25 cellular contexts compared by ENCODE assay signal in the genomic region with DNA sequence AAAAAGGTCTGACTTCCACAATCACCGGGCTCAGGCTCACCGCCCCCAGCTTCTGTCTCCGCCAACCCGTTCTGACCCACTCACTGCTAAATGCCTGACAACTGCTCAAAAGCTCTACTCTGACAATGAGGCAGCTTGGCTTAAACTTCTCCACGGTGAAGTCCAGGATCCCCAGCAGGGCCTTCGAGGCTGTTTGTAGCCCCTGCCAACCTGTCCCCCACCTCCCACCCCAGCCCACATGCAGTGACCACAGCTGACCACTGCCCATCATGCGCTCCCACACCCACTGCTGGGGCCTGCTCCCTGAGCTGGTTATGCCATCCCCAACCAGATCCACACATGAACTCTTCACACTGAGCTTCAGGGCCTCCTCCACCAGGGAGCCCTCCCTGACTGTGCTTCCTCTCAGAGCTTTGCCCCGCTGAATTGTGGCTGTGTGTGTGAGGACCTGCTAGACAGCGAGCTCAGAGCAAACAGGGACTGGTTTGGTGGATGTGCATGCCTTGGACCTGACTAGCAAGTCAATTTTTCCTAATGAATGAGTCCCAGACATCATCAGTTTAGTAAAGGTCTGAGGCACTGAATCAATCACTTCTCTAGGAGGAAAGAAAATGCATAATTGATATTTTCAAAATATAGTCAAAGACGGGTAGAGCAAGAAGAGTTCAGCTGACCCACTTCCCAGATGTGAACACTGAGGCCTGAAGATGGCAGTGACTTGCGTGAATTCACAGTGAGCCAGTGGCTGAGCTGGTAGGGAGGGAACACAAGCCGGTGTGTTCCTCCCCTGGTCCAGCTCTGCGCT. TPM values are rescaled to one million over a fixed set of nuclear protein-coding genes. Genes with fewer than 3 reads are reported as not detected.
DNase-seq lines count a peak whose midpoint lies in the region; ATAC-seq and TF ChIP-seq lines count a peak whose summit lies in the region.
"Had no signal": no experiment of that assay in that cellular context is flagged by ENCODE, and none has a peak within 500 bp of the region (broad histone marks: within the 10 kb centered on the region; RNA-seq: fewer than 3 reads in every experiment).

No MANE protein-coding gene starts in this region.

- no peak for TF ChIP-seq CTCF in HEK293 (tag by site-specific recombination; IDR thresholded peaks at IDR 0.05)
- TF ChIP-seq CTCF in glutamatergic neuron (IDR thresholded peaks at IDR 0.05; ENCODE audit: partially characterized antibody, unreplicated experiment), result no peak
- no peak for TF ChIP-seq CTCF in smooth muscle cell (IDR thresholded peaks at IDR 0.05; ENCODE audit: borderline replicate concordance, insufficient read depth, poor library complexity, severe bottlenecking)

- H3K36me3 Mint-ChIP-seq in glutamatergic neuron (ENCODE audit: unreplicated experiment), result no peaks in the 10 kb centered on the region
- H3K36me3 Mint-ChIP-seq: T-cell had no signal

- no peaks in the 10 kb centered on the region for H3K36me3 ChIP-seq in BLaER1 treated with 17β-estradiol and CSF1 and Interleukin-3, amounts not matched to agents 10 nM and 100 nM
- H3K36me3 ChIP-seq in HEK293 (ENCODE audit: control insufficient read depth in 2 of 2, insufficient read depth in 1 of 2, low read length in 2 of 2) (no peaks in the 10 kb centered on the region), smooth muscle cell (ENCODE audit: low read depth) (no peaks in the 10 kb centered on the region)
- H3K36me3 ChIP-seq: SJSA1 had no signal

- H3K9ac ChIP-seq in BLaER1 treated with 17β-estradiol and CSF1 and Interleukin-3, amounts not matched to agents 10 nM and 100 nM, result peak overlapping the region in 2 of 11 experiments; percentile 51 to 64; a peak in 3 of 22 replicates
- H3K9ac ChIP-seq in smooth muscle cell (ENCODE audit: low read depth), result no peak overlapping the region
- H3K9ac ChIP-seq: parathyroid adenoma had no signal

- no peak overlapping the region for H3K4me3 ChIP-seq in BLaER1 treated with 17β-estradiol and CSF1 and Interleukin-3, amounts not matched to agents 10 nM and 100 nM
- H3K4me3 ChIP-seq in HEK293 (ENCODE audit: low read depth, low read length) (no peak overlapping the region), smooth muscle cell (no peak overlapping the region)
- H3K4me3 ChIP-seq: SJSA1, upper lobe of left lung had no signal

- peaks cover 0 to 7% (median 0%) of the 10 kb centered on the region in 11 experiments; a peak in 4 of 22 replicates for H4K20me1 ChIP-seq in BLaER1 treated with 17β-estradiol and CSF1 and Interleukin-3, amounts not matched to agents 10 nM and 100 nM
- peaks cover 99% of the 10 kb centered on the region for H4K20me1 ChIP-seq in smooth muscle cell (ENCODE audit: low read depth)

- CTCF ChIA-PET in HEK293 (lab: Yijun Ruan, JAX), result interaction anchor here (0.5 kb wide), 1 partner anchor 21 kb away, joined by 3 read pairs; no protein-coding TSS in a partner anchor

- 85% methylated on average over 12 of the region's 13 CpGs for WGBS in smooth muscle cell (ENCODE audit: low lambda C conversion rate)

- H3K4me1 ChIP-seq in BLaER1 treated with 17β-estradiol and CSF1 and Interleukin-3, amounts not matched to agents 10 nM and 100 nM, result peaks cover 36 to 92% (median 77%) of the 10 kb centered on the region in 10 experiments
- no peaks in the 10 kb centered on the region for H3K4me1 ChIP-seq in HEK293 (ENCODE audit: control insufficient read depth, insufficient read depth, low read length)
- H3K4me1 ChIP-seq in smooth muscle cell (ENCODE audit: low read depth), result no peaks in the 10 kb centered on the region
- H3K4me1 ChIP-seq: parathyroid adenoma had no signal

- H3K4me1 Mint-ChIP-seq in glutamatergic neuron (ENCODE audit: low read depth, unreplicated experiment), result peaks cover 4% of the 10 kb centered on the region

- POLR2A ChIA-PET in HEK293 (lab: Yijun Ruan, JAX), result interaction anchor here (0.5 kb wide), 1 partner anchor 835 kb away, joined by 4 read pairs; no protein-coding TSS in a partner anchor

- peaks cover 16% of the 10 kb centered on the region for H3F3A ChIP-seq in smooth muscle cell (ENCODE audit: low read depth)

- no peaks in the 10 kb centered on the region for H3K9me3 ChIP-seq in BLaER1 treated with 17β-estradiol and CSF1 and Interleukin-3, amounts not matched to agents 10 nM and 100 nM (replicated peaks in 1 of 11)
- H3K9me3 ChIP-seq in HEK293 (ENCODE audit: control insufficient read depth, insufficient read depth, low read depth, low read length), result no peaks in the 10 kb centered on the region
- no peaks in the 10 kb centered on the region for H3K9me3 ChIP-seq in smooth muscle cell (replicated peaks; ENCODE audit: low read depth)
- H3K9me3 ChIP-seq: SJSA1, upper lobe of left lung had no signal

- H3K4me2 ChIP-seq in BLaER1 treated with 17β-estradiol and CSF1 and Interleukin-3, amounts not matched to agents 10 nM and 100 nM, result peak overlapping the region in 10 of 11 experiments; percentile 66 to 99 (median 97); a peak in 18 of 22 replicates
- H3K4me2 ChIP-seq in smooth muscle cell, result no peak overlapping the region

- no peak overlapping the region for H3K27ac Mint-ChIP-seq in glutamatergic neuron (ENCODE audit: unreplicated experiment)
- H3K27ac Mint-ChIP-seq: activated naive CD8-positive, alpha-beta T cell treated with anti-CD3 and anti-CD28 coated beads, Interleukin-2, amount 50 U/mL, for 24 hours; T-cell had no signal

- peaks cover 64% of the 10 kb centered on the region for H3K79me2 ChIP-seq in smooth muscle cell (ENCODE audit: low read depth)
- H3K79me2 ChIP-seq: parathyroid adenoma had no signal

- no peak overlapping the region for H2AFZ ChIP-seq in smooth muscle cell (ENCODE audit: low read depth)
- H2AFZ ChIP-seq: parathyroid adenoma had no signal

- H3K9me3 Mint-ChIP-seq in glutamatergic neuron (ENCODE audit: unreplicated experiment), result no peaks in the 10 kb centered on the region
- H3K9me3 Mint-ChIP-seq: activated naive CD8-positive, alpha-beta T cell treated with anti-CD3 and anti-CD28 coated beads, Interleukin-2, amount 50 U/mL, for 24 hours; central memory CD8-positive, alpha-beta T cell; T-cell had no signal

- peaks cover 0 to 21% (median 10%) of the 10 kb centered on the region in 11 experiments; a peak in 13 of 22 replicates for H3K27me3 ChIP-seq in BLaER1 treated with 17β-estradiol and CSF1 and Interleukin-3, amounts not matched to agents 10 nM and 100 nM
- H3K27me3 ChIP-seq in smooth muscle cell (ENCODE audit: low read depth), result no peaks in the 10 kb centered on the region
- H3K27me3 ChIP-seq: SJSA1, upper lobe of left lung had no signal

- DNase-seq in glutamatergic neuron, result peak; percentile 8
- no peak for DNase-seq in smooth muscle cell (lab: John Stamatoyannopoulos, UW; ENCODE audit: unreplicated experiment)
- DNase-seq in NCI-H2081 (lab: John Stamatoyannopoulos, UW), result no peak
- no peak for DNase-seq in GF-D8 (lab: John Stamatoyannopoulos, UW)
- DNase-seq: activated CD4-positive, CD25-positive, alpha-beta regulatory T cell; activated naive CD8-positive, alpha-beta T cell treated with anti-CD3 and anti-CD28 coated beads, Interleukin-2, amount 50 U/mL, for 24 hours; activated T-cell treated with anti-CD3 and anti-CD28 coated beads, Interleukin-2, amount 50 U/mL, for 48 hours; Calu3; DND-41; foreskin melanocyte; MV-4-11; NCI-H446 treated with DMSO at 0.1 percent for 48 hours; NCI-H82; stimulated activated CD4-positive, alpha-beta T cell treated with anti-CD3 and anti-CD28 coated beads, Interleukin-12 subunit alpha, Interleukin-12 subunit beta, amount 100 ng/mL, for 4 hours; stimulated activated CD4-positive, alpha-beta T cell treated with anti-CD3 and anti-CD28 coated beads, Interleukin-4, amount 100 ng/mL, for 1 hour; T-cell; upper lobe of left lung had no signal

- no peak overlapping the region for H3K4me3 Mint-ChIP-seq in glutamatergic neuron (ENCODE audit: unreplicated experiment)
- H3K4me3 Mint-ChIP-seq: activated naive CD8-positive, alpha-beta T cell treated with anti-CD3 and anti-CD28 coated beads, Interleukin-2, amount 50 U/mL, for 24 hours; central memory CD8-positive, alpha-beta T cell; T-cell had no signal

- ATAC-seq in HG03095 (IDR thresholded peaks at IDR 0.05; ENCODE audit: unreplicated experiment), result no peak
- ATAC-seq: activated naive CD8-positive, alpha-beta T cell treated with anti-CD3 and anti-CD28 coated beads, Interleukin-2, amount 50 U/mL, for 24 hours; right cardiac atrium; T-cell had no signal

- peak overlapping the region in 3 of 11 experiments; percentile 69 to 79 (median 76); a peak in 5 of 22 replicates for H3K27ac ChIP-seq in BLaER1 treated with 17β-estradiol and CSF1 and Interleukin-3, amounts not matched to agents 10 nM and 100 nM
- no peak overlapping the region for H3K27ac ChIP-seq in HEK293 (ENCODE audit: extremely low read depth, low read depth, low read length)
- H3K27ac ChIP-seq in smooth muscle cell (ENCODE audit: low read depth), result peak overlapping the region; percentile 32
- H3K27ac ChIP-seq: parathyroid adenoma, SJSA1 had no signal

- H3K27me3 Mint-ChIP-seq in glutamatergic neuron (ENCODE audit: unreplicated experiment), result no peaks in the 10 kb centered on the region
- H3K27me3 Mint-ChIP-seq: central memory CD8-positive, alpha-beta T cell had no signal

TF ChIP-seq in HEK293, 187 proteins besides CTCF, POLR2A, EP300 and RAD21:
- TF ChIP-seq ZNF843 (tag by site-specific recombination; IDR thresholded peaks at IDR 0.05) (no peak), ZNF394 (tag by site-specific recombination; IDR thresholded peaks at IDR 0.05; ENCODE audit: borderline replicate concordance) (no peak), EGR2 (tag by site-specific recombination; IDR thresholded peaks at IDR 0.05; ENCODE audit: low read depth) (peak; percentile 31; the same call in 1 of the 2 replicates), ZNF138 (tag by site-specific recombination; IDR thresholded peaks at IDR 0.05; ENCODE audit: borderline replicate concordance) (no peak)

RNA-seq across cellular contexts. Expression of a gene that starts 7.7 kb away (rescaled TPM):
- 0.39 TPM for total RNA-seq in glutamatergic neuron (ENCODE audit: unreplicated experiment)
- 147 and 171 TPM in 2 replicates for total RNA-seq in smooth muscle cell
- polyA plus RNA-seq in smooth muscle cell, result 330 and 444 TPM in 2 replicates
- total RNA-seq: Calu3 had no signal
- polyA plus RNA-seq: neural cell had no signal

Comparison
In these comparisons a context has a peak if more than half of its experiments do, and no peak if none do; other contexts are left out.
1. RNA of a gene that starts 7.7 kb away (total RNA-seq): 147 to 171 TPM in smooth muscle cell; 0.39 TPM in glutamatergic neuron (single experiment); every median in the first group is over 100 times any median in the second.